25 cellular contexts compared by ENCODE assay signal in the genomic region with DNA sequence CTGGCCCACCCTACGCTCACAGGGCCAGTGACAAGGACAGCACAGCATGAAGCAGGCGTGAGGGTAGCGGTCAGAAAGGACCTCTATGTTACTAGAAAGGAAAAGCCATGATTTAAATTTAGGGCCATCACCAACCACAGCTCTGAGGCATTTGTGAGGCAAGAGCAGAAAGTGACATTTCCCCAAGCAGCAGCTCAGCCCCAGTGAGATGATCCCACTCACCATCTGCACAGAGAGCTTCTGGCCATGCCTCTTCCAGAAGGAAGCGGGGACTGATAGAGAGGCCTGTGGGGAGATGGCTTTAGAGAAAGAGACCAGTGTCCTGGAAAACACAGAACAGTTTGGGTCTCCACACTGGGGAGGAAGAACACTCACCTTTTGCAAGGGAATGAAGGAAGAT.
"Had no signal": no experiment of that assay in that cellular context is flagged by ENCODE, and none has a peak within 500 bp of the region (broad histone marks: within the 10 kb centered on the region; RNA-seq: fewer than 3 reads in every experiment).

No MANE protein-coding gene starts in this region.

- H3K4me3 ChIP-seq: body of pancreas had no signal

- ATAC-seq: activated T-cell treated with anti-CD3 and anti-CD28 coated beads, Interleukin-2, amount 50 U/mL, for 4 hours; activated T-helper 17 cell treated with anti-CD3 and anti-CD28 coated beads, Interleukin-2, amount 50 U/mL, for 72 hours; body of pancreas; esophagus mucosa; T-helper 17 cell; WTC11 had no signal

- H3K27ac ChIP-seq: body of pancreas, epithelial cell of prostate had no signal

- H3K27me3 ChIP-seq: body of pancreas had no signal

- DNase-seq: activated CD4-positive, alpha-beta memory T cell treated with anti-CD3 and anti-CD28 coated beads, Interleukin-2, amount 10 ng/mL, durations not matched to agents 7 days and 5 days; activated CD4-positive, alpha-beta T cell treated with anti-CD3 and anti-CD28 coated beads for 1 hour; activated CD4-positive, alpha-beta T cell treated with anti-CD3 and anti-CD28 coated beads for 4 hours; activated CD4-positive, alpha-beta T cell treated with anti-CD3 and anti-CD28 coated beads, Interleukin-2, amount 10 ng/mL, durations not matched to agents 7 days and 5 days; activated CD4-positive, alpha-beta T cell treated with anti-CD3 and anti-CD28 coated beads, Interleukin-2, amount 50 U/mL, for 4 hours; activated effector memory CD4-positive, alpha-beta T cell treated with Interleukin-2 at 50 U/mL for 16 hours; activated gamma-delta T cell treated with Interleukin-2 at 50 U/mL for 16 hours; activated naive CD4-positive, alpha-beta T cell treated with anti-CD3 and anti-CD28 coated beads, Interleukin-2, amount 50 U/mL, for 16 hours; activated naive CD4-positive, alpha-beta T cell treated with Interleukin-2 at 50 U/mL for 16 hours; activated T-cell treated with anti-CD3 and anti-CD28 coated beads, Interleukin-2, amount 50 U/mL, for 4 hours; amniotic stem cell; aorta; body of pancreas; caudate nucleus; cortex of kidney; dermis blood vessel endothelial cell; effector CD8-positive, alpha-beta T cell; foreskin fibroblast; head of caudate nucleus; T-helper 1 cell; T-helper 17 cell had no signal
